1 cellular context compared by ENCODE assay signal in the genomic region with DNA sequence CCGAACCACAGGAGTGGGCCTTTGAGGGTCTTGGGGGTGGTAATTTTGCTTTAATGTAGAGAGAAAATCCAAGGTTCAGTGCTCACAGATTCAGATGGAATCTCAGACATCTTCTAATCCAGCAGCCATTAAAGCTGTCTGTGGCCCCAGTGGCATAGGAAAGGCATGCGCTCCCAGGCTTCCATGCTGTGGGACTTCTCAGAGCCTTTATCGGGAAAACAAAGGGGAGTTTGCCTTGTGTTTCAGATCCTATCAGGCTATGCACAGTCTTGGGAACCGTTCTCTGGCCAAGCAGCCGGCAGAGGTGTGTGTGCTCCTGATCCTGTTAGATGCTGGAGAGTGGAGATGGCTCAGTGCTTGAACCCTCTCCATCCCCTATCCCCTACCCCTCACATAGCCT.
TF ChIP-seq lines count a peak whose summit lies in the region.

No MANE protein-coding gene starts in this region.

TF ChIP-seq in HepG2, 621 proteins besides CTCF, POLR2A, EP300 and RAD21:
- TF ChIP-seq BRD4 (CRISPR knock-in tag; IDR thresholded peaks at IDR 0.05) (peak; percentile 11; the same call in 1 of the 2 replicates), TMF1 (CRISPR knock-in tag; IDR thresholded peaks at IDR 0.05; ENCODE audit: low read depth) (no peak), ZNF883 (CRISPR knock-in tag; IDR thresholded peaks at IDR 0.05; ENCODE audit: not compliant biosample characterization) (no peak), ZNF337 (CRISPR knock-in tag; IDR thresholded peaks at IDR 0.05; ENCODE audit: borderline replicate concordance, low read depth) (no peak), ZNF326 (CRISPR knock-in tag; IDR thresholded peaks at IDR 0.05; ENCODE audit: borderline replicate concordance) (no peak), ZBTB8A (CRISPR knock-in tag; IDR thresholded peaks at IDR 0.05; ENCODE audit: borderline replicate concordance, low read depth) (no peak)
- TF ChIP-seq, protein P1, sequence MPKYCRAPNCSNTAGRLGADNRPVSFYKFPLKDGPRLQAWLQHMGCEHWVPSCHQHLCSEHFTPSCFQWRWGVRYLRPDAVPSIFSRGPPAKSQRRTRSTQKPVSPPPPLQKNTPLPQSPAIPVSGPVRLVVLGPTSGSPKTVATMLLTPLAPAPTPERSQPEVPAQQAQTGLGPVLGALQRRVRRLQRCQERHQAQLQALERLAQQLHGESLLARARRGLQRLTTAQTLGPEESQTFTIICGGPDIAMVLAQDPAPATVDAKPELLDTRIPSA (CRISPR knock-in tag; IDR thresholded peaks at IDR 0.05; ENCODE audit: borderline replicate concordance), result no peak
- TF ChIP-seq, protein P2, sequence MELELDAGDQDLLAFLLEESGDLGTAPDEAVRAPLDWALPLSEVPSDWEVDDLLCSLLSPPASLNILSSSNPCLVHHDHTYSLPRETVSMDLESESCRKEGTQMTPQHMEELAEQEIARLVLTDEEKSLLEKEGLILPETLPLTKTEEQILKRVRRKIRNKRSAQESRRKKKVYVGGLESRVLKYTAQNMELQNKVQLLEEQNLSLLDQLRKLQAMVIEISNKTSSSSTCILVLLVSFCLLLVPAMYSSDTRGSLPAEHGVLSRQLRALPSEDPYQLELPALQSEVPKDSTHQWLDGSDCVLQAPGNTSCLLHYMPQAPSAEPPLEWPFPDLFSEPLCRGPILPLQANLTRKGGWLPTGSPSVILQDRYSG (CRISPR knock-in tag; IDR thresholded peaks at IDR 0.05), result no peak
- TF ChIP-seq, protein P3, sequence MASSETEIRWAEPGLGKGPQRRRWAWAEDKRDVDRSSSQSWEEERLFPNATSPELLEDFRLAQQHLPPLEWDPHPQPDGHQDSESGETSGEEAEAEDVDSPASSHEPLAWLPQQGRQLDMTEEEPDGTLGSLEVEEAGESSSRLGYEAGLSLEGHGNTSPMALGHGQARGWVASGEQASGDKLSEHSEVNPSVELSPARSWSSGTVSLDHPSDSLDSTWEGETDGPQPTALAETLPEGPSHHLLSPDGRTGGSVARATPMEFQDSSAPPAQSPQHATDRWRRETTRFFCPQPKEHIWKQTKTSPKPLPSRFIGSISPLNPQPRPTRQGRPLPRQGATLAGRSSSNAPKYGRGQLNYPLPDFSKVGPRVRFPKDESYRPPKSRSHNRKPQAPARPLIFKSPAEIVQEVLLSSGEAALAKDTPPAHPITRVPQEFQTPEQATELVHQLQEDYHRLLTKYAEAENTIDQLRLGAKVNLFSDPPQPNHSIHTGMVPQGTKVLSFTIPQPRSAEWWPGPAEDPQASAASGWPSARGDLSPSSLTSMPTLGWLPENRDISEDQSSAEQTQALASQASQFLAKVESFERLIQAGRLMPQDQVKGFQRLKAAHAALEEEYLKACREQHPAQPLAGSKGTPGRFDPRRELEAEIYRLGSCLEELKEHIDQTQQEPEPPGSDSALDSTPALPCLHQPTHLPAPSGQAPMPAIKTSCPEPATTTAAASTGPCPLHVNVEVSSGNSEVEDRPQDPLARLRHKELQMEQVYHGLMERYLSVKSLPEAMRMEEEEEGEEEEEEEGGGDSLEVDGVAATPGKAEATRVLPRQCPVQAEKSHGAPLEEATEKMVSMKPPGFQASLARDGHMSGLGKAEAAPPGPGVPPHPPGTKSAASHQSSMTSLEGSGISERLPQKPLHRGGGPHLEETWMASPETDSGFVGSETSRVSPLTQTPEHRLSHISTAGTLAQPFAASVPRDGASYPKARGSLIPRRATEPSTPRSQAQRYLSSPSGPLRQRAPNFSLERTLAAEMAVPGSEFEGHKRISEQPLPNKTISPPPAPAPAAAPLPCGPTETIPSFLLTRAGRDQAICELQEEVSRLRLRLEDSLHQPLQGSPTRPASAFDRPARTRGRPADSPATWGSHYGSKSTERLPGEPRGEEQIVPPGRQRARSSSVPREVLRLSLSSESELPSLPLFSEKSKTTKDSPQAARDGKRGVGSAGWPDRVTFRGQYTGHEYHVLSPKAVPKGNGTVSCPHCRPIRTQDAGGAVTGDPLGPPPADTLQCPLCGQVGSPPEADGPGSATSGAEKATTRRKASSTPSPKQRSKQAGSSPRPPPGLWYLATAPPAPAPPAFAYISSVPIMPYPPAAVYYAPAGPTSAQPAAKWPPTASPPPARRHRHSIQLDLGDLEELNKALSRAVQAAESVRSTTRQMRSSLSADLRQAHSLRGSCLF (CRISPR knock-in tag; IDR thresholded peaks at IDR 0.05; ENCODE audit: borderline replicate concordance), result no peak
TF ChIP-seq in HepG2: peak in this region for 1.
